8 cellular contexts compared by ENCODE assay signal in genomic region chr2:152466925-152467676, GRCh38.
DNase-seq lines count a peak whose midpoint lies in the region; ATAC-seq lines count a peak whose summit lies in the region.

No MANE protein-coding gene starts in this region.

- DNase-seq in SKM-1 treated with dmso at 0.1 percent for 144 hours (lab: John Stamatoyannopoulos, UW; ENCODE audit: unreplicated experiment), result peak; percentile 88
- DNase-seq in medulla oblongata (ENCODE audit: extremely low spot score), result peak; percentile 87
- DNase-seq in COR-L47 (lab: John Stamatoyannopoulos, UW), result no peak
- DNase-seq in NCI-H1930 (lab: John Stamatoyannopoulos, UW), result no peak
- no peak for DNase-seq in COLO829 (ENCODE audit: low spot score)
- no peak for DNase-seq in activated CD4-positive, alpha-beta T cell treated with anti-CD3 and anti-CD28 coated beads, Interleukin-2, amount 50 U/mL, for 4 hours

- ATAC-seq in GM19025 (IDR thresholded peaks at IDR 0.05; ENCODE audit: low read depth, unreplicated experiment) (peak; percentile 85), HG03060 (IDR thresholded peaks at IDR 0.05; ENCODE audit: low read depth, unreplicated experiment) (peak; percentile 84)

Comparison
In these comparisons a context has a peak if more than half of its experiments do, and no peak if none do; other contexts are left out.
1. DNase-seq: peak in SKM-1 treated with dmso at 0.1 percent for 144 hours (single experiment) and medulla oblongata (single experiment); none in COR-L47 (single experiment), NCI-H1930 (0 of 2), COLO829 (single experiment) and activated CD4-positive, alpha-beta T cell treated with anti-CD3 and anti-CD28 coated beads, Interleukin-2, amount 50 U/mL, for 4 hours (0 of 2).